ENCODE assay signal across 8 cellular contexts in the genomic region with DNA sequence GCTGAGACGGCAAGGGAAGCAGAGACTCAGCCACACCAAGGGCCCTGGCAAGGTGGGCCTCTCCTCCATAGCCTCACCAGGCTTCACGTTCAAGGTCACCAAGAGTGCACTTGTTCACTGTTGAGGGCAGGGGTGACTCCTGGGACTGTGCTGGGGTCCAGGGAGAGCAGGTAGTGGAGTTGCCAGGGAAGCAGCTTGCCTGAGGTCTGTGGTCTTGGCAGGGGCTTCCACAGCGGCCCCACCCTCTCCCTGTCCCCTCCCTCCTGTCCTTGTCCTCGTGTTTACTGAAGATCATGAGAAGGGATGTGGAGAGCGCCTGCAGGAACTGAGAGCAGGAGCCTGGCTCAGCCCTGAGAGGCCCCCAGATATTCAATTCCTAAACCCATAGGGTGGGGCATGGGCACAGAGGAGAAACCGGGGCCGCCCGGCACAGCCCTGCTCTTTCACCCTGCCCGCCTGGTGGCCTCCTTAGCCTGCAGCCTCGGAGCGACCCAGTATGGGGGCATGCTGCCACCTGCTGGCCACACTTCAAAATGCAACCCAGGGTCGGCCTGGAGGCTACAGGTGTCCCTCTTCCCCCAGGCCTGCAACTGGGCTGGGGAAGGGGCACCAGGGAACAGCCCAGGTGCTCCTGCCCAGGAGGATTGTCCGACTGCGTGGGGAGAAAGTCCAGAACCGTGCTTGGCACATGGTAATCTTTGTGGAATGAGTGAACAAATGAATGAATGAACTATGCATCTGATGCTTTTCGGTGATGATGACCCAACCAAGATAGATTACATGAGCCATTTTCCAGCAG. TPM values are rescaled to one million over a fixed set of nuclear protein-coding genes. Genes with fewer than 3 reads are reported as not detected.
DNase-seq lines count a peak whose midpoint lies in the region; ATAC-seq and TF ChIP-seq lines count a peak whose summit lies in the region.
"Not testable (repeated sequence)": the region's sequence is repeated elsewhere in the genome, so short reads cannot be mapped to it uniquely, and the experiment has no call there.

No MANE protein-coding gene starts in this region.

- not testable (repeated sequence) for H3K27me3 ChIP-seq in cardiac muscle cell; prostate gland (replicated peaks; ENCODE audit: insufficient read depth); upper lobe of right lung

- peak; percentile 78 for DNase-seq in GM12865 (ENCODE audit: low read depth)
- peak; percentile 59 for DNase-seq in NCI-H1436 (lab: John Stamatoyannopoulos, UW)
- DNase-seq in T-helper 1 cell: peak; percentile 64 to 81 (median 72)
- DNase-seq in activated naive CD8-positive, alpha-beta T cell treated with anti-CD3 and anti-CD28 coated beads, Interleukin-2, amount 10 ng/mL, durations not matched to agents 7 days and 5 days: peak; percentile 92
- DNase-seq in cardiac muscle cell (ENCODE audit: low read depth in 1 of 2, low spot score in 1 of 2): peak; percentile 74 to 85
- peak; percentile 76 for DNase-seq in prostate gland (ENCODE audit: low spot score)
- DNase-seq in upper lobe of right lung: peak; percentile 91

- intact Hi-C loops in prostate gland (cut with DNase I); upper lobe of right lung (cut with DNase I): not testable (repeated sequence)

- H3K27ac ChIP-seq in cardiac muscle cell, prostate gland, upper lobe of right lung: not testable (repeated sequence)

- peak; percentile 68 for ATAC-seq in HG02610 (IDR thresholded peaks at IDR 0.05; ENCODE audit: unreplicated experiment)
- ATAC-seq in activated naive CD8-positive, alpha-beta T cell treated with anti-CD3 and anti-CD28 coated beads, Interleukin-2, amount 10 ng/mL, durations not matched to agents 7 days and 5 days (ENCODE audit: low read depth): peak; percentile 88
- peak; percentile 88 for ATAC-seq in upper lobe of right lung

- H3K36me3 ChIP-seq in cardiac muscle cell, prostate gland, upper lobe of right lung: not testable (repeated sequence)

- not testable (repeated sequence) for H3K27ac Mint-ChIP-seq in activated naive CD8-positive, alpha-beta T cell treated with anti-CD3 and anti-CD28 coated beads, Interleukin-2, amount 10 ng/mL, durations not matched to agents 7 days and 5 days

- TF ChIP-seq CTCF in GM12865 (IDR thresholded peaks at IDR 0.05; ENCODE audit: insufficient read depth, low read depth, low read length, missing control alignments): peak; percentile 85
- peak; percentile 79 for TF ChIP-seq CTCF in cardiac muscle cell (IDR thresholded peaks at IDR 0.05; ENCODE audit: low read depth, low read length)
- peak; percentile 80 to 98 (median 90) for TF ChIP-seq CTCF in prostate gland (IDR thresholded peaks at IDR 0.05)
- TF ChIP-seq CTCF in upper lobe of right lung (IDR thresholded peaks at IDR 0.05): peak; percentile 87

- H3K27me3 Mint-ChIP-seq in activated naive CD8-positive, alpha-beta T cell treated with anti-CD3 and anti-CD28 coated beads, Interleukin-2, amount 10 ng/mL, durations not matched to agents 7 days and 5 days: not testable (repeated sequence)

- TF ChIP-seq POLR2A in prostate gland (IDR thresholded peaks at IDR 0.05): not testable (repeated sequence)

- POLR2A ChIA-PET in activated naive CD8-positive, alpha-beta T cell treated with anti-CD3 and anti-CD28 coated beads, Interleukin-2, amount 10 ng/mL, durations not matched to agents 7 days and 5 days (lab: Charles Lee): not testable (repeated sequence)

- not testable (repeated sequence) for H3K4me3 Mint-ChIP-seq in activated naive CD8-positive, alpha-beta T cell treated with anti-CD3 and anti-CD28 coated beads, Interleukin-2, amount 10 ng/mL, durations not matched to agents 7 days and 5 days

- not testable (repeated sequence) for H3K4me3 ChIP-seq in GM12865 (ENCODE audit: low read depth, low read length); cardiac muscle cell; prostate gland; upper lobe of right lung

- H3K36me3 Mint-ChIP-seq in activated naive CD8-positive, alpha-beta T cell treated with anti-CD3 and anti-CD28 coated beads, Interleukin-2, amount 10 ng/mL, durations not matched to agents 7 days and 5 days: not testable (repeated sequence)

- not testable (repeated sequence) for H3K4me1 Mint-ChIP-seq in activated naive CD8-positive, alpha-beta T cell treated with anti-CD3 and anti-CD28 coated beads, Interleukin-2, amount 10 ng/mL, durations not matched to agents 7 days and 5 days

- not testable (repeated sequence) for H3K9me3 ChIP-seq in cardiac muscle cell (ENCODE audit: low read depth); prostate gland; upper lobe of right lung

- 15% methylated on average over 13 of the region's 16 CpGs for WGBS in prostate gland

- H3K4me1 ChIP-seq in cardiac muscle cell (ENCODE audit: low read depth); prostate gland (replicated peaks); upper lobe of right lung: not testable (repeated sequence)

- H3K9me3 Mint-ChIP-seq in activated naive CD8-positive, alpha-beta T cell treated with anti-CD3 and anti-CD28 coated beads, Interleukin-2, amount 10 ng/mL, durations not matched to agents 7 days and 5 days: not testable (repeated sequence)

RNA-seq across cellular contexts. Expression of a gene that starts 15.5 kb away (rescaled TPM):
- not detected for total RNA-seq in activated naive CD8-positive, alpha-beta T cell treated with anti-CD3 and anti-CD28 coated beads, Interleukin-2, amount 10 ng/mL, durations not matched to agents 7 days and 5 days
- total RNA-seq in cardiac muscle cell: not detected in 2 replicates
- polyA plus RNA-seq in cardiac muscle cell: not detected in 2 replicates
- not detected for total RNA-seq in prostate gland
- total RNA-seq in upper lobe of right lung: not detected

RNA-seq across cellular contexts. Expression of a gene that starts 33.8 kb away (rescaled TPM):
- total RNA-seq in activated naive CD8-positive, alpha-beta T cell treated with anti-CD3 and anti-CD28 coated beads, Interleukin-2, amount 10 ng/mL, durations not matched to agents 7 days and 5 days: not detected
- total RNA-seq in cardiac muscle cell (not detected in 2 replicates), prostate gland (under 1 TPM in 1 of 2 donors, not detected in 1; 0.34 TPM), upper lobe of right lung (0.49 TPM)
- not detected in 2 replicates for polyA plus RNA-seq in cardiac muscle cell

RNA-seq across cellular contexts. Expression of a gene that starts 47.2 kb away (rescaled TPM):
- total RNA-seq in activated naive CD8-positive, alpha-beta T cell treated with anti-CD3 and anti-CD28 coated beads, Interleukin-2, amount 10 ng/mL, durations not matched to agents 7 days and 5 days: not detected
- total RNA-seq in cardiac muscle cell (1.6 and 2.3 TPM in 2 replicates), prostate gland (10 to 100 TPM in 1 of 2 donors, under 1 TPM in 1; 0.82 to 15.3 TPM), upper lobe of right lung (not detected)
- 0.70 and 0.80 TPM in 2 replicates for polyA plus RNA-seq in cardiac muscle cell
